8 cellular contexts compared by ENCODE assay signal in the genomic region with DNA sequence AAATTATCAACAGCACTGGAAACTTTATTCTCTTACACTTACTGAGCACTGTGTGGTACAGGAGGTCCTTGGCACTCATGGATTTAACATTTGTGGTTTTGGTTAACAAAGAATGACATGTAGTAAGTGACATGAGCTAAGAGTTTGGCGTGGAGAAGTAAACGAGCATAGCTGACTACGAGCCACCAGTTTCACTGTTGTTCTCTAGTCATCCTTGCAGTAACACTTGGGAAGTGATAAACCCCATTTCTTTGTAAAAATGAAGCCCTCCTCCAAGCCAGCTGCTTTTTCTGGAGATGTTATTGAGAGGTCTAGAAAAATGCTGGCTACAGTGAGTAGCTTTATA. TPM values are rescaled to one million over a fixed set of nuclear protein-coding genes. Genes with fewer than 3 reads are reported as not detected.
A peak's percentile ranks its signal among the peaks of the same experiment; 100 is the strongest.
DNase-seq lines count a peak whose midpoint lies in the region; ATAC-seq and TF ChIP-seq lines count a peak whose summit lies in the region.

No MANE protein-coding gene starts in this region.

- H3K9me3 Mint-ChIP-seq in MCF 10A (ENCODE audit: unreplicated experiment): no peaks in the 10 kb centered on the region

- H3K27ac ChIP-seq in stomach smooth muscle (ENCODE audit: low read length) (peak overlapping the region; percentile 42), substantia nigra (ENCODE audit: low read depth, low read length, poor library complexity, severe bottlenecking) (no peak overlapping the region)

- no peak overlapping the region for H3K9ac ChIP-seq in stomach smooth muscle (ENCODE audit: low read length in 2 of 2)

- H3K36me3 Mint-ChIP-seq in MCF 10A (ENCODE audit: insufficient read depth, unreplicated experiment): no peaks in the 10 kb centered on the region

- ATAC-seq in HG03565 (IDR thresholded peaks at IDR 0.05; ENCODE audit: unreplicated experiment) (peak; percentile 33), HG03520 (IDR thresholded peaks at IDR 0.05; ENCODE audit: unreplicated experiment) (no peak), esophagus mucosa (no peak)

- peaks cover 9% of the 10 kb centered on the region for H3K4me1 ChIP-seq in stomach smooth muscle (ENCODE audit: control insufficient read depth, insufficient read depth, low read length)

- no peaks in the 10 kb centered on the region for H3K9me3 ChIP-seq in stomach smooth muscle (ENCODE audit: control insufficient read depth in 2 of 2, low read length in 2 of 2)

- peaks cover 22% of the 10 kb centered on the region for H3K4me1 Mint-ChIP-seq in MCF 10A (ENCODE audit: insufficient read depth, unreplicated experiment)

- intact Hi-C loops in MCF 10A (cut with micrococcal nuclease): loop anchor here (5.0 kb wide), 1 partner anchor 55 kb away; a partner anchor contains a TSS

- H3K27me3 ChIP-seq in stomach smooth muscle (ENCODE audit: control insufficient read depth in 1 of 2, insufficient read depth in 2 of 2, low read length in 2 of 2): no peaks in the 10 kb centered on the region

- peak; percentile 62 for DNase-seq in activated effector memory CD4-positive, alpha-beta T cell treated with anti-CD3 and anti-CD28 coated beads, Interleukin-2, amount 50 U/mL, for 16 hours
- no peak for DNase-seq in activated effector memory CD4-positive, alpha-beta T cell treated with Interleukin-2 at 50 U/mL for 16 hours
- DNase-seq in MCF 10A (ENCODE audit: unreplicated experiment) (no peak), substantia nigra (lab: John Stamatoyannopoulos, UW) (no peak)

- no peaks in the 10 kb centered on the region for H3K27me3 Mint-ChIP-seq in MCF 10A (ENCODE audit: insufficient read depth, unreplicated experiment)

- H3K4me3 Mint-ChIP-seq in MCF 10A (ENCODE audit: unreplicated experiment): peak overlapping the region; percentile 55

- H3K4me3 ChIP-seq in stomach smooth muscle (ENCODE audit: low read length in 2 of 2): peak overlapping the region in 1 of 2 donors; percentile 57

- CTCF ChIA-PET in MCF 10A (lab: Yijun Ruan, JAX): interaction anchor here (0.6 to 3.3 kb wide), 7 partner anchors 10 to 470 kb away, joined by 3 to 26 read pairs (median 4); no protein-coding TSS in a partner anchor

- H3K27ac Mint-ChIP-seq in MCF 10A (ENCODE audit: low read depth, unreplicated experiment): peak overlapping the region; percentile 61

- no peak for TF ChIP-seq CTCF in MCF 10A (IDR thresholded peaks at IDR 0.05; ENCODE audit: unreplicated experiment)

- no peaks in the 10 kb centered on the region for H3K36me3 ChIP-seq in stomach smooth muscle (ENCODE audit: control insufficient read depth in 2 of 2, insufficient read depth in 2 of 2, low read length in 2 of 2)

- TSS peak; percentile 83 for BruUV-seq in MCF 10A (replicated peaks; lab: Mats Ljungman, UMichigan)

- POLR2A ChIA-PET in MCF 10A (lab: Yijun Ruan, JAX): interaction anchor here (0.7 to 4.5 kb wide), 10 partner anchors 8 to 1374 kb away, joined by 3 to 41 read pairs (median 8); a partner anchor contains a TSS

RNA-seq across cellular contexts. Expression of a gene that starts 32.7 kb away (rescaled TPM):
- total RNA-seq in MCF 10A (2022) (not detected in 2 replicates), esophagus mucosa (5.9 TPM)

RNA-seq across cellular contexts. Expression of a gene that starts 52.5 kb away (rescaled TPM):
- total RNA-seq in MCF 10A (2022) (22.0 and 23.9 TPM in 2 replicates), esophagus mucosa (17.4 TPM)
